8 cellular contexts compared by ENCODE assay signal in the genomic region with DNA sequence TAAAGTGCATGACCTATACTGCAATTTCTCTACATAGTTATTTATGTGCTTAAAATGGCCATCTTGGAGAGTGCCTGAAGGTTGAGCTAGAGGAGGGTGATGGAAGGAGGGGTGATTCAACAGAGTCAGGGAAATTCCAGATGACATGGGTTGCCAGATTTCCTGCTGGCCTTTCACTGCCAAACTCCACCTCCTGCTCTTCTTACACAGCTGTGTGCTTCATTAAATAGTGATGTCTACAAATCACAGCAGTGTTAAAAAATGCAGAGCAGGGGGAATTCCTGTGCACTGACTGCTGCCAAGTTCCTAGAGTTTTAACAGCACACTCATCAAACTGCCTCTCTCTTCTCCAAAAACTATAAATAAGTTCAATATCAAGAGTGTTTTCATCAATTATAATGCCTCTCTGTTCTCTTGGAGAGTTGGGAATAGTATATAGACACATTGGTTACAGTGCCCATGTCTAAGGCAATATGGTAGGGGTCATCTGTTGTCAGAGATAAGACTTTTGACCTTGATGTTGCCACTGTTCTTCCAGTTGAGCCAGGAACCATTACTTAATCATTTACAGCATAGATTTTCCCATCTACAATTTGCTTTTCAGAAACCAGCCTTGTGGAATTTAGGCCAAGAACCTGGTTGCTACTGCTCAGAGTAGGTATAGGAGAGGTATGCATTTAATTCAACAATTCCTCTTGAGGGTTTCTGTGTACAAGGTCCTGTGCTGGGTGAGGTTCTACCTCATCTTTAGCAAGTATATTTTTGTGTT.
DNase-seq lines count a peak whose midpoint lies in the region; ATAC-seq and TF ChIP-seq lines count a peak whose summit lies in the region.

No MANE protein-coding gene starts in this region.

- CTCF ChIA-PET in A673 (lab: Charles Lee) = no interaction called here

- no peak for TF ChIP-seq CTCF in A673 (conservative IDR thresholded peaks at IDR 0.05; ENCODE audit: low read depth, low read length)
- TF ChIP-seq CTCF in heart right ventricle (IDR thresholded peaks at IDR 0.05) = no peak
- TF ChIP-seq CTCF in upper lobe of left lung (IDR thresholded peaks at IDR 0.05) = no peak

- ATAC-seq in GM21619 (IDR thresholded peaks at IDR 0.05; ENCODE audit: unreplicated experiment) (peak; percentile 50), heart right ventricle (peak; percentile 50 to 96 (median 93)), upper lobe of left lung (ENCODE audit: low FRiP score in 2 of 2) (peak; percentile 61 to 94), HG03139 (IDR thresholded peaks at IDR 0.05; ENCODE audit: unreplicated experiment) (no peak)

- H3K4me3 ChIP-seq in A673 (ENCODE audit: low read depth, low read length, poor library complexity, severe bottlenecking) = no peak overlapping the region
- H3K4me3 ChIP-seq in heart right ventricle = no peak overlapping the region
- no peak overlapping the region for H3K4me3 ChIP-seq in upper lobe of left lung

- H3K4me1 ChIP-seq in A673 (ENCODE audit: insufficient read depth, low read length, poor library complexity, severe bottlenecking) (peaks cover 37% of the 10 kb centered on the region), heart right ventricle (peaks cover 0 to 23% (median 9%) of the 10 kb centered on the region in 9 donors), upper lobe of left lung (peaks cover 0 to 10% (median 4%) of the 10 kb centered on the region in 4 donors)

- peak; percentile 89 for DNase-seq in A673 (ENCODE audit: low spot score)
- peak; percentile 39 for DNase-seq in RKO (ENCODE audit: low spot score)
- DNase-seq in heart right ventricle = peak in 1 of 2 donors; percentile 64
- DNase-seq in upper lobe of left lung = peak in 1 of 2 donors; percentile 23
- no peak for DNase-seq in UCSD-AML1 (lab: John Stamatoyannopoulos, UW; ENCODE audit: unreplicated experiment)
- no peak for DNase-seq in effector CD8-positive, alpha-beta T cell (lab: John Stamatoyannopoulos, UW)

- no peak for TF ChIP-seq POLR2A in upper lobe of left lung (IDR thresholded peaks at IDR 0.05)

- POLR2A ChIA-PET in A673 (lab: Charles Lee; ENCODE audit: low non-redundant PET) = no interaction called here

- no peaks in the 10 kb centered on the region for H3K9me3 ChIP-seq in A673 (ENCODE audit: low read depth, low read length, poor library complexity, severe bottlenecking)
- H3K9me3 ChIP-seq in heart right ventricle = no peaks in the 10 kb centered on the region
- H3K9me3 ChIP-seq in upper lobe of left lung = no peaks in the 10 kb centered on the region

- H3K27ac ChIP-seq in A673 (ENCODE audit: low read depth, low read length, poor library complexity, severe bottlenecking) (peak overlapping the region; percentile 52), heart right ventricle (peak overlapping the region in 3 of 10 donors; percentile 0 to 61 (median 6)), upper lobe of left lung (no peak overlapping the region)

- no peaks in the 10 kb centered on the region for H3K36me3 ChIP-seq in A673 (ENCODE audit: insufficient read depth, low read length, poor library complexity, severe bottlenecking)
- no peaks in the 10 kb centered on the region for H3K36me3 ChIP-seq in heart right ventricle
- no peaks in the 10 kb centered on the region for H3K36me3 ChIP-seq in upper lobe of left lung

- H3K27me3 ChIP-seq in A673 (replicated peaks; ENCODE audit: insufficient read depth, low read depth, low read length, poor library complexity) (no peaks in the 10 kb centered on the region), heart right ventricle (no peaks in the 10 kb centered on the region), upper lobe of left lung (no peaks in the 10 kb centered on the region)

- intact Hi-C loops in A673 (cut with micrococcal nuclease; ENCODE audit: unreplicated experiment) = no loop called here
- intact Hi-C loops in heart right ventricle (cut with DNase I) = no loop called here

- no TSS peak for BruUV-seq in A673 (replicated peaks; lab: Mats Ljungman, UMichigan)

- TF ChIP-seq EP300 in upper lobe of left lung (IDR thresholded peaks at IDR 0.05) = no peak

Comparison
In these comparisons a context has a peak if more than half of its experiments do, and no peak if none do; other contexts are left out.
1. DNase-seq: peak in A673 (single experiment) and RKO (single experiment); none in UCSD-AML1 (single experiment) and effector CD8-positive, alpha-beta T cell (single experiment).